ENCODE assay signal across 17 cellular contexts in genomic region chr10:70357447-70358035, GRCh38. TPM values are rescaled to one million over a fixed set of nuclear protein-coding genes. Genes with fewer than 3 reads are reported as not detected.
DNase-seq lines count a peak whose midpoint lies in the region; ATAC-seq, FAIRE-seq and TF ChIP-seq lines count a peak whose summit lies in the region.
"Had no signal": no experiment of that assay in that cellular context is flagged by ENCODE, and none has a peak within 500 bp of the region (broad histone marks: within the 10 kb centered on the region; RNA-seq: fewer than 3 reads in every experiment).

No MANE protein-coding gene starts in this region.

- no peaks in the 10 kb centered on the region for H4K20me1 ChIP-seq in endothelial cell of umbilical vein (replicated peaks; ENCODE audit: control insufficient read depth, extremely low read depth, insufficient read depth, low read length)

- no peak for ATAC-seq in HG02759 (IDR thresholded peaks at IDR 0.05; ENCODE audit: unreplicated experiment)
- ATAC-seq in GM21737 (IDR thresholded peaks at IDR 0.05; ENCODE audit: unreplicated experiment): no peak
- ATAC-seq: left lung had no signal

- H3K9me1 ChIP-seq in endothelial cell of umbilical vein (replicated peaks; ENCODE audit: control insufficient read depth, extremely low read depth, insufficient read depth, low read length): no peaks in the 10 kb centered on the region

- H3K36me3 ChIP-seq in endothelial cell of umbilical vein (ENCODE audit: control insufficient read depth in 2 of 2, extremely low read depth in 1 of 2, insufficient read depth in 2 of 2, low read length in 2 of 2): no peaks in the 10 kb centered on the region
- H3K36me3 ChIP-seq: left lung, uterus had no signal

- dilution Hi-C loops in endothelial cell of umbilical vein (cut with MboI; ENCODE audit: extremely low pct_ligation_motif_present, low sequenced_read_pairs): no loop called here

- POLR2A ChIA-PET in endothelial cell of umbilical vein (lab: Charles Lee): no interaction called here

- no peaks in the 10 kb centered on the region for H3K4me1 ChIP-seq in endothelial cell of umbilical vein (ENCODE audit: control insufficient read depth, extremely low read depth, insufficient read depth, low read length)

- intact Hi-C loops in endothelial cell of umbilical vein (cut with micrococcal nuclease): no loop called here

- TF ChIP-seq CTCF in endothelial cell of umbilical vein (IDR thresholded peaks at IDR 0.05; ENCODE audit: extremely low read depth in 1 of 2, insufficient read depth in 1 of 2, low read depth in 1 of 2, low read length in 2 of 2): no peak

- no peak overlapping the region for H3K9ac ChIP-seq in endothelial cell of umbilical vein (replicated peaks; ENCODE audit: extremely low read depth, insufficient read depth, low read length)

- no peak overlapping the region for H3K4me3 ChIP-seq in endothelial cell of umbilical vein (replicated peaks in 1 of 3; ENCODE audit: insufficient read depth in 1 of 3, low read depth in 1 of 3, low read length in 3 of 3)
- H3K4me3 ChIP-seq: left lung, uterus had no signal

- no peak overlapping the region for H3K27ac ChIP-seq in endothelial cell of umbilical vein (ENCODE audit: insufficient read depth, low read depth, low read length)
- H3K27ac ChIP-seq: C4-2B, left lung, uterus had no signal

- H3K79me2 ChIP-seq in endothelial cell of umbilical vein (ENCODE audit: control insufficient read depth, insufficient read depth, low read length): no peaks in the 10 kb centered on the region

- CTCF ChIA-PET in endothelial cell of umbilical vein (lab: Charles Lee): interaction anchor here (12.8 kb wide), 1 partner anchor 136 kb away, joined by 498 read pairs; no protein-coding TSS in a partner anchor

- H2AFZ ChIP-seq in endothelial cell of umbilical vein (ENCODE audit: low read depth, low read length): no peak overlapping the region

- no peak for TF ChIP-seq POLR2A in endothelial cell of umbilical vein (IDR thresholded peaks at IDR 0.05; ENCODE audit: low read depth, low read length)

- no peaks in the 10 kb centered on the region for H3K27me3 ChIP-seq in endothelial cell of umbilical vein (ENCODE audit: control insufficient read depth in 2 of 2, insufficient read depth in 2 of 2, low read length in 2 of 2)
- H3K27me3 ChIP-seq: left lung, uterus had no signal

- peak; percentile 42 for DNase-seq in A172 (ENCODE audit: low spot score)
- DNase-seq in COLO668 (lab: John Stamatoyannopoulos, UW; ENCODE audit: unreplicated experiment): peak; percentile 30
- DNase-seq in MV-4-11 (lab: John Stamatoyannopoulos, UW): peak; percentile 71
- DNase-seq in endothelial cell of umbilical vein (ENCODE audit: low read depth, low spot score): no peak
- DNase-seq in D341Med (ENCODE audit: low spot score): no peak
- DNase-seq in stimulated activated CD4-positive, alpha-beta T cell treated with anti-CD3 and anti-CD28 coated beads, Interleukin-4, amount 100 ng/mL, for 1 hour: no peak
- DNase-seq: activated CD4-positive, CD25-positive, alpha-beta regulatory T cell; KBM-7; left lung; NCI-H2029; NCI-H526 treated with DMSO at 0.1 percent for 48 hours; stimulated activated CD4-positive, alpha-beta T cell treated with anti-CD3 and anti-CD28 coated beads, Interleukin-4, amount 100 ng/mL, for 4 hours; stimulated activated naive CD4-positive, alpha-beta T cell; uterus had no signal

- no peaks in the 10 kb centered on the region for H3K9me3 ChIP-seq in endothelial cell of umbilical vein (replicated peaks; ENCODE audit: control insufficient read depth, insufficient read depth, low read length)
- H3K9me3 ChIP-seq: left lung, uterus had no signal

- BruUV-seq in endothelial cell of umbilical vein (replicated peaks; lab: Mats Ljungman, UMichigan): no TSS peak

- FAIRE-seq in endothelial cell of umbilical vein (lab: Jason Lieb, UNC): no peak

- no peak overlapping the region for H3K4me2 ChIP-seq in endothelial cell of umbilical vein (ENCODE audit: insufficient read depth, low read length)

TF ChIP-seq in endothelial cell of umbilical vein, 7 proteins besides CTCF, POLR2A, EP300 and RAD21:
- peak; percentile 52 for TF ChIP-seq JUN (IDR thresholded peaks at IDR 0.05; ENCODE audit: borderline replicate concordance, insufficient read depth, insufficient read length, low read depth)
- TF ChIP-seq GATA2 (IDR thresholded peaks at IDR 0.05; ENCODE audit: insufficient read depth, insufficient read length, low read depth, low read length): no peak
- no peak for TF ChIP-seq POLR2AphosphoS5 (IDR thresholded peaks at IDR 0.05; ENCODE audit: insufficient read depth, low read depth, low read length)
- TF ChIP-seq MYC (IDR thresholded peaks at IDR 0.05; ENCODE audit: low read depth, low read length): no peak
- TF ChIP-seq EZH2 (IDR thresholded peaks at IDR 0.05; ENCODE audit: borderline replicate concordance, low read depth, low read length, severe bottlenecking): no peak
- TF ChIP-seq MAX (IDR thresholded peaks at IDR 0.05; ENCODE audit: insufficient read depth, insufficient read length): no peak
- peak; percentile 61 for TF ChIP-seq FOS (IDR thresholded peaks at IDR 0.05; ENCODE audit: borderline replicate concordance, insufficient read depth, low read length)

RNA-seq across cellular contexts. Expression of gene LRRC20, which starts 24.9 kb away (rescaled TPM):
- total RNA-seq in A172 (2014; rRNA removed; shearing (Covaris generic)): 4.1 and 6.3 TPM in 2 replicates
- 9.6 and 14.7 TPM in 2 replicates for total RNA-seq in endothelial cell of umbilical vein
- 19.8 and 24.4 TPM in 2 replicates for polyA plus RNA-seq in endothelial cell of umbilical vein
- 23.0 and 24.0 TPM in 2 replicates for polyA plus RNA-seq in endothelial cell of umbilical vein (2011; cell fraction: cytosol; rRNA removed)
- 12.8 and 13.7 TPM in 2 replicates for polyA plus RNA-seq in endothelial cell of umbilical vein (2011; cell fraction: nucleus; rRNA removed)
- polyA plus RNA-seq in endothelial cell of umbilical vein (2012): 19.4 and 23.9 TPM in 2 replicates
- 7.3 and 21.0 TPM in 2 replicates for polyA minus RNA-seq in endothelial cell of umbilical vein
- 3.2 TPM for polyA minus RNA-seq in endothelial cell of umbilical vein (2011; cell fraction: cytosol; rRNA and poly(A)+ RNA removed)
- polyA minus RNA-seq in endothelial cell of umbilical vein (2011; cell fraction: nucleus; rRNA and poly(A)+ RNA removed): 2.9 and 4.5 TPM in 2 replicates

RNA-seq across cellular contexts. Expression of gene EIF4EBP2, which starts 46.4 kb away (rescaled TPM):
- 30.2 and 31.6 TPM in 2 replicates for total RNA-seq in A172 (2014; rRNA removed; shearing (Covaris generic))
- total RNA-seq in endothelial cell of umbilical vein: 46.6 and 47.0 TPM in 2 replicates
- 13.9 and 18.2 TPM in 2 replicates for polyA plus RNA-seq in endothelial cell of umbilical vein
- polyA plus RNA-seq in endothelial cell of umbilical vein (2011; cell fraction: cytosol; rRNA removed): 17.6 and 19.9 TPM in 2 replicates
- polyA plus RNA-seq in endothelial cell of umbilical vein (2011; cell fraction: nucleus; rRNA removed): 13.5 and 15.6 TPM in 2 replicates
- polyA plus RNA-seq in endothelial cell of umbilical vein (2012): 29.8 and 35.4 TPM in 2 replicates
- 41.3 and 43.9 TPM in 2 replicates for polyA minus RNA-seq in endothelial cell of umbilical vein
- polyA minus RNA-seq in endothelial cell of umbilical vein (2011; cell fraction: cytosol; rRNA and poly(A)+ RNA removed): 22.1 TPM
- 13.1 and 20.5 TPM in 2 replicates for polyA minus RNA-seq in endothelial cell of umbilical vein (2011; cell fraction: nucleus; rRNA and poly(A)+ RNA removed)

Comparison
In these comparisons a context has a peak if more than half of its experiments do, and no peak if none do; other contexts are left out.
1. DNase-seq: peak in A172 (single experiment), COLO668 (single experiment) and MV-4-11 (single experiment); none in endothelial cell of umbilical vein (single experiment), D341Med (single experiment) and stimulated activated CD4-positive, alpha-beta T cell treated with anti-CD3 and anti-CD28 coated beads, Interleukin-4, amount 100 ng/mL, for 1 hour (single experiment).